Comparison of ENCODE assay signal across 2 cellular contexts in genomic region chr4:7783560-7783959, GRCh38.
TF ChIP-seq lines count a peak whose summit lies in the region.

No MANE protein-coding gene starts in this region.

TF ChIP-seq in IMR-90, 13 proteins besides CTCF, POLR2A, EP300 and RAD21:
- TF ChIP-seq FOS (IDR thresholded peaks at IDR 0.05; ENCODE audit: low read depth, low read length) (no peak), MAFK (IDR thresholded peaks at IDR 0.05; ENCODE audit: low read depth, low read length) (no peak), USF2 (IDR thresholded peaks at IDR 0.05; ENCODE audit: low read depth, low read length) (no peak), CEBPB (IDR thresholded peaks at IDR 0.05; ENCODE audit: low read depth, low read length) (no peak), MXI1 (IDR thresholded peaks at IDR 0.05; ENCODE audit: borderline replicate concordance, low read depth, low read length) (no peak), RFX5 (IDR thresholded peaks at IDR 0.05; ENCODE audit: low read depth, low read length) (no peak), MAZ (IDR thresholded peaks at IDR 0.05; ENCODE audit: borderline replicate concordance, low read depth, low read length) (no peak), NFE2L2 (IDR thresholded peaks at IDR 0.05; ENCODE audit: low read depth, low read length) (no peak), BHLHE40 (IDR thresholded peaks at IDR 0.05; ENCODE audit: low read depth, low read length) (no peak), RCOR1 (IDR thresholded peaks at IDR 0.05; ENCODE audit: insufficient replicate concordance, low read length) (no peak), ELK1 (IDR thresholded peaks at IDR 0.05; ENCODE audit: borderline replicate concordance, low read depth, low read length) (no peak), SMC3 (IDR thresholded peaks at IDR 0.05; ENCODE audit: low read depth, low read length) (no peak), CHD1 (IDR thresholded peaks at IDR 0.05; ENCODE audit: low read depth, low read length) (no peak)

TF ChIP-seq in H1, 55 proteins besides CTCF, POLR2A, EP300 and RAD21:
- TF ChIP-seq ATF3 (IDR thresholded peaks at IDR 0.05; ENCODE audit: insufficient read depth, low read depth, low read length) (no peak), E2F6 (IDR thresholded peaks at IDR 0.05) (no peak), SIN3A (conservative IDR thresholded peaks at IDR 0.05 in 1 of 2, IDR thresholded peaks at IDR 0.05 in 1 of 2; ENCODE audit: low read depth in 1 of 2, low read length in 2 of 2) (no peak), BACH1 (IDR thresholded peaks at IDR 0.05; ENCODE audit: low read length) (no peak), TAF1 (IDR thresholded peaks at IDR 0.05; ENCODE audit: low read depth, low read length) (no peak), NANOG (IDR thresholded peaks at IDR 0.05; ENCODE audit: insufficient read depth, low read depth, low read length, poor library complexity, severe bottlenecking) (no peak)
